In genomic region chr3:146335386-146335785, GRCh38 we compare ENCODE assay signal across 7 cellular contexts.
"Had no signal": no experiment of that assay in that cellular context is flagged by ENCODE, and none has a peak within 500 bp of the region (broad histone marks: within the 10 kb centered on the region; RNA-seq: fewer than 3 reads in every experiment).

No MANE protein-coding gene starts in this region.

- H3K27ac ChIP-seq: GM23248 had no signal

- H3K9ac ChIP-seq: GM23248 had no signal

- FAIRE-seq: HTR-8/SVneo had no signal

- H3K9me3 ChIP-seq: HAP-1 had no signal

- H3K4me3 ChIP-seq: GM23248, HAP-1 had no signal

- H3K36me3 ChIP-seq: HAP-1 had no signal

- H3K4me1 ChIP-seq: HAP-1 had no signal

- DNase-seq: GM23248, GOT3, H7, HFFc6, IMR-90 had no signal

- H3K9me3 Mint-ChIP-seq: HFFc6 had no signal

- H3K27ac Mint-ChIP-seq: HFFc6 had no signal

- H3K4me3 Mint-ChIP-seq: HFFc6 had no signal

- H2AFZ ChIP-seq: GM23248 had no signal
